In the genomic region with DNA sequence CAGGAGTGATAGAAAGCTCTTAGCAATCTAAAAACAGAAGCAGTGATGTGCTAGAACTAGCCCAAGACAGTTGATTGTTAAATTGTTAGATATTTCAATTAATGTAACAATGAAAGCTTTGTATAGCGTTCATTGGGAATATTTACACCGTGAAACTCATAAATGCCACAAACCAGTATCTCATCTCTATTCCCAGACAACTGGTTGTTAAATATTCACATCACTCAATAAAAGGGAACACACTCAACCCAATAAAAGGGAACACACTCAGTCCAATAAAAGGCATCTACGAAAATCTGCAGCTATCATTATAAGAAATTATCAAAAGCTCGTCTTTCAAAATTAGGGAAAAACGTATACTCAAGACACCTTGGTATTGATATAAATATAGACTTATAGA, we compare ENCODE assay signal across 37 cellular contexts.
"Had no signal": no experiment of that assay in that cellular context is flagged by ENCODE, and none has a peak within 500 bp of the region (broad histone marks: within the 10 kb centered on the region; RNA-seq: fewer than 3 reads in every experiment).

No MANE protein-coding gene starts in this region.

- H3K27ac ChIP-seq: ascending aorta, cardiac muscle cell, WERI-Rb-1 had no signal

- DNase-seq: activated CD4-positive, alpha-beta memory T cell treated with anti-CD3 and anti-CD28 coated beads, Interleukin-2, amount 10 ng/mL, durations not matched to agents 7 days and 5 days; activated CD4-positive, alpha-beta T cell treated with anti-CD3 and anti-CD28 coated beads for 1 hour; activated CD4-positive, alpha-beta T cell treated with anti-CD3 and anti-CD28 coated beads for 36 hours; activated CD4-positive, alpha-beta T cell treated with anti-CD3 and anti-CD28 coated beads for 48 hours; activated CD4-positive, alpha-beta T cell treated with anti-CD3 and anti-CD28 coated beads, Interleukin-2, amount 10 ng/mL, durations not matched to agents 7 days and 5 days; activated CD4-positive, alpha-beta T cell treated with anti-CD3 and anti-CD28 coated beads, Interleukin-2, amount 50 U/mL, for 48 hours; activated CD4-positive, CD25-positive, alpha-beta regulatory T cell; activated CD8-positive, alpha-beta memory T cell treated with anti-CD3 and anti-CD28 coated beads for 24 hours; activated CD8-positive, alpha-beta memory T cell treated with anti-CD3 and anti-CD28 coated beads, Interleukin-2, amount 10 ng/mL, durations not matched to agents 7 days and 5 days; activated CD8-positive, alpha-beta memory T cell treated with anti-CD3 and anti-CD28 coated beads, Interleukin-2, amount 50 U/mL, for 48 hours; activated CD8-positive, alpha-beta T cell treated with anti-CD3 and anti-CD28 coated beads, Interleukin-2, amount 10 ng/mL, durations not matched to agents 7 days and 5 days; activated effector memory CD4-positive, alpha-beta T cell treated with Interleukin-2 at 50 U/mL for 16 hours; activated gamma-delta T cell; activated naive CD4-positive, alpha-beta T cell treated with anti-CD3 and anti-CD28 coated beads, Interleukin-2, amount 10 ng/mL, durations not matched to agents 7 days and 5 days; activated naive CD4-positive, alpha-beta T cell treated with Interleukin-2 at 50 U/mL for 16 hours; activated naive CD8-positive, alpha-beta T cell treated with anti-CD3 and anti-CD28 coated beads, Interleukin-2, amount 10 ng/mL, durations not matched to agents 7 days and 5 days; activated naive CD8-positive, alpha-beta T cell treated with anti-CD3 and anti-CD28 coated beads, Interleukin-2, amount 50 U/mL, for 24 hours; activated T-cell treated with anti-CD3 and anti-CD28 coated beads, Interleukin-2, amount 50 U/mL, for 24 hours; activated T-cell treated with anti-CD3 and anti-CD28 coated beads, Interleukin-2, amount 50 U/mL, for 48 hours; amygdala; anterior cingulate cortex; caudate nucleus; cerebellar nuclear complex; T-helper 1 cell; T-helper 2 cell; T-helper 9 cell; WERI-Rb-1 had no signal

- H3K4me1 ChIP-seq: ascending aorta had no signal

- H3K36me3 Mint-ChIP-seq: activated CD8-positive, alpha-beta memory T cell treated with anti-CD3 and anti-CD28 coated beads, Interleukin-2, amount 10 ng/mL, durations not matched to agents 7 days and 5 days; activated naive CD4-positive, alpha-beta T cell treated with anti-CD3 and anti-CD28 coated beads, Interleukin-2, amount 10 ng/mL, durations not matched to agents 7 days and 5 days; activated naive CD4-positive, alpha-beta T cell treated with anti-CD3 and anti-CD28 coated beads, Interleukin-2, amount 50 U/mL, for 24 hours; activated naive CD8-positive, alpha-beta T cell; activated naive CD8-positive, alpha-beta T cell treated with anti-CD3 and anti-CD28 coated beads, Interleukin-2, amount 10 ng/mL, durations not matched to agents 7 days and 5 days; brain; WTC11 had no signal

- H3K27me3 ChIP-seq: ascending aorta, cardiac muscle cell had no signal

- H3K4me1 Mint-ChIP-seq: activated CD4-positive, alpha-beta memory T cell treated with anti-CD3 and anti-CD28 coated beads, Interleukin-2, amount 10 ng/mL, durations not matched to agents 7 days and 5 days; activated CD4-positive, alpha-beta T cell treated with anti-CD3 and anti-CD28 coated beads for 36 hours; activated CD4-positive, alpha-beta T cell treated with anti-CD3 and anti-CD28 coated beads, Interleukin-2, amount 10 ng/mL, durations not matched to agents 7 days and 5 days; activated CD8-positive, alpha-beta memory T cell treated with anti-CD3 and anti-CD28 coated beads, Interleukin-2, amount 10 ng/mL, durations not matched to agents 7 days and 5 days; activated naive CD4-positive, alpha-beta T cell treated with anti-CD3 and anti-CD28 coated beads, Interleukin-2, amount 10 ng/mL, durations not matched to agents 7 days and 5 days; activated naive CD4-positive, alpha-beta T cell treated with anti-CD3 and anti-CD28 coated beads, Interleukin-2, amount 50 U/mL, for 24 hours; activated naive CD8-positive, alpha-beta T cell treated with anti-CD3 and anti-CD28 coated beads, Interleukin-2, amount 10 ng/mL, durations not matched to agents 7 days and 5 days; activated naive CD8-positive, alpha-beta T cell treated with anti-CD3 and anti-CD28 coated beads, Interleukin-2, amount 50 U/mL, for 24 hours; brain; central memory CD8-positive, alpha-beta T cell had no signal

- H3K27me3 Mint-ChIP-seq: activated CD4-positive, alpha-beta memory T cell treated with anti-CD3 and anti-CD28 coated beads, Interleukin-2, amount 10 ng/mL, durations not matched to agents 7 days and 5 days; activated CD4-positive, alpha-beta T cell treated with anti-CD3 and anti-CD28 coated beads for 36 hours; activated CD4-positive, alpha-beta T cell treated with anti-CD3 and anti-CD28 coated beads, Interleukin-2, amount 10 ng/mL, durations not matched to agents 7 days and 5 days; activated CD8-positive, alpha-beta memory T cell treated with anti-CD3 and anti-CD28 coated beads, Interleukin-2, amount 10 ng/mL, durations not matched to agents 7 days and 5 days; activated naive CD4-positive, alpha-beta T cell treated with anti-CD3 and anti-CD28 coated beads, Interleukin-2, amount 10 ng/mL, durations not matched to agents 7 days and 5 days; activated naive CD4-positive, alpha-beta T cell treated with anti-CD3 and anti-CD28 coated beads, Interleukin-2, amount 50 U/mL, for 24 hours; activated naive CD8-positive, alpha-beta T cell; activated naive CD8-positive, alpha-beta T cell treated with anti-CD3 and anti-CD28 coated beads, Interleukin-2, amount 10 ng/mL, durations not matched to agents 7 days and 5 days; activated naive CD8-positive, alpha-beta T cell treated with anti-CD3 and anti-CD28 coated beads, Interleukin-2, amount 50 U/mL, for 24 hours; activated T-cell treated with anti-CD3 and anti-CD28 coated beads, Interleukin-2, amount 50 U/mL, for 24 hours; brain; central memory CD8-positive, alpha-beta T cell had no signal

- H3K4me3 ChIP-seq: ascending aorta, cardiac muscle cell had no signal

- H3K4me3 Mint-ChIP-seq: activated CD4-positive, alpha-beta memory T cell treated with anti-CD3 and anti-CD28 coated beads, Interleukin-2, amount 10 ng/mL, durations not matched to agents 7 days and 5 days; activated CD4-positive, alpha-beta T cell treated with anti-CD3 and anti-CD28 coated beads for 36 hours; activated CD4-positive, alpha-beta T cell treated with anti-CD3 and anti-CD28 coated beads, Interleukin-2, amount 10 ng/mL, durations not matched to agents 7 days and 5 days; activated CD8-positive, alpha-beta memory T cell treated with anti-CD3 and anti-CD28 coated beads, Interleukin-2, amount 10 ng/mL, durations not matched to agents 7 days and 5 days; activated CD8-positive, alpha-beta T cell treated with anti-CD3 and anti-CD28 coated beads, Interleukin-2, amount 10 ng/mL, durations not matched to agents 7 days and 5 days; activated naive CD4-positive, alpha-beta T cell treated with anti-CD3 and anti-CD28 coated beads, Interleukin-2, amount 10 ng/mL, durations not matched to agents 7 days and 5 days; activated naive CD4-positive, alpha-beta T cell treated with anti-CD3 and anti-CD28 coated beads, Interleukin-2, amount 50 U/mL, for 24 hours; activated naive CD8-positive, alpha-beta T cell; activated naive CD8-positive, alpha-beta T cell treated with anti-CD3 and anti-CD28 coated beads, Interleukin-2, amount 10 ng/mL, durations not matched to agents 7 days and 5 days; activated naive CD8-positive, alpha-beta T cell treated with anti-CD3 and anti-CD28 coated beads, Interleukin-2, amount 50 U/mL, for 24 hours; activated T-cell treated with anti-CD3 and anti-CD28 coated beads, Interleukin-2, amount 50 U/mL, for 24 hours; brain; central memory CD8-positive, alpha-beta T cell; T-helper 1 cell treated with Interleukin-12 subunit alpha and Interleukin-12 subunit beta and Interleukin-4 antibody, amounts not matched to agents 30 μg/mL and 1 μg/mL, for 36 hours; T-helper 2 cell treated with Interferon-gamma antibody and Interleukin-4, amounts not matched to agents 5 μg/mL and 100 μg/mL, for 36 hours; WTC11 had no signal

- H3K9me3 Mint-ChIP-seq: activated naive CD8-positive, alpha-beta T cell treated with anti-CD3 and anti-CD28 coated beads, Interleukin-2, amount 10 ng/mL, durations not matched to agents 7 days and 5 days had no signal

- H3K36me3 ChIP-seq: ascending aorta, cardiac muscle cell, WERI-Rb-1 had no signal

- H3K27ac Mint-ChIP-seq: activated CD4-positive, alpha-beta memory T cell treated with anti-CD3 and anti-CD28 coated beads, Interleukin-2, amount 10 ng/mL, durations not matched to agents 7 days and 5 days; activated CD4-positive, alpha-beta T cell treated with anti-CD3 and anti-CD28 coated beads for 36 hours; activated CD4-positive, alpha-beta T cell treated with anti-CD3 and anti-CD28 coated beads, Interleukin-2, amount 10 ng/mL, durations not matched to agents 7 days and 5 days; activated CD8-positive, alpha-beta memory T cell treated with anti-CD3 and anti-CD28 coated beads, Interleukin-2, amount 10 ng/mL, durations not matched to agents 7 days and 5 days; activated CD8-positive, alpha-beta T cell treated with anti-CD3 and anti-CD28 coated beads, Interleukin-2, amount 10 ng/mL, durations not matched to agents 7 days and 5 days; activated naive CD4-positive, alpha-beta T cell treated with anti-CD3 and anti-CD28 coated beads, Interleukin-2, amount 10 ng/mL, durations not matched to agents 7 days and 5 days; activated naive CD4-positive, alpha-beta T cell treated with anti-CD3 and anti-CD28 coated beads, Interleukin-2, amount 50 U/mL, for 24 hours; activated naive CD8-positive, alpha-beta T cell; activated naive CD8-positive, alpha-beta T cell treated with anti-CD3 and anti-CD28 coated beads, Interleukin-2, amount 10 ng/mL, durations not matched to agents 7 days and 5 days; activated naive CD8-positive, alpha-beta T cell treated with anti-CD3 and anti-CD28 coated beads, Interleukin-2, amount 50 U/mL, for 24 hours; activated T-cell treated with anti-CD3 and anti-CD28 coated beads, Interleukin-2, amount 50 U/mL, for 24 hours; activated T-helper 2 cell treated with anti-CD3 and anti-CD28 coated beads, Interferon-gamma antibody, Interleukin-2, Interleukin-4, amounts not matched to agents 10 μg/mL and 5 μg/mL and 100 μg/mL, durations not matched to agents 14 hours and 24 hours and 36 hours; brain; T-helper 1 cell treated with Interleukin-12 subunit alpha and Interleukin-12 subunit beta and Interleukin-4 antibody, amounts not matched to agents 30 μg/mL and 1 μg/mL, for 36 hours; T-helper 2 cell treated with Interferon-gamma antibody and Interleukin-4, amounts not matched to agents 5 μg/mL and 100 μg/mL, for 36 hours had no signal
